Comparison of ENCODE assay signal across 3 cellular contexts in genomic region chr17:67414130-67414529, GRCh38.
TF ChIP-seq lines count a peak whose summit lies in the region.

No MANE protein-coding gene starts in this region.

TF ChIP-seq in A549, 52 proteins besides CTCF, POLR2A, EP300 and RAD21:
- TF ChIP-seq HDAC2 (IDR thresholded peaks at IDR 0.05) (peak; percentile 70; the same call in 1 of the 2 replicates), KDM1A (IDR thresholded peaks at IDR 0.05; ENCODE audit: low read depth) (0 out of 2 replicates have a peak, but pooled peaks have one; percentile 50), BCL3 (IDR thresholded peaks at IDR 0.05) (no peak)

TF ChIP-seq in HCT116, 20 proteins besides CTCF, POLR2A, EP300 and RAD21:
- TF ChIP-seq SIN3A (IDR thresholded peaks at IDR 0.05; ENCODE audit: low read depth) (no peak), CBX3 (IDR thresholded peaks at IDR 0.05; ENCODE audit: low read depth) (0 out of 2 replicates have a peak, but pooled peaks have one; percentile 24), EZH2phosphoT487 (IDR thresholded peaks at IDR 0.05; ENCODE audit: borderline replicate concordance) (no peak)

TF ChIP-seq in GM12878, 131 proteins besides CTCF, POLR2A, EP300 and RAD21:
- 0 out of 2 replicates have a peak, but pooled peaks have one; percentile 42 for TF ChIP-seq ZNF217 (IDR thresholded peaks at IDR 0.05)
- TF ChIP-seq SRF (IDR thresholded peaks at IDR 0.05; ENCODE audit: low read depth in 2 of 2, low read length in 2 of 2): no peak
